In the genomic region with DNA sequence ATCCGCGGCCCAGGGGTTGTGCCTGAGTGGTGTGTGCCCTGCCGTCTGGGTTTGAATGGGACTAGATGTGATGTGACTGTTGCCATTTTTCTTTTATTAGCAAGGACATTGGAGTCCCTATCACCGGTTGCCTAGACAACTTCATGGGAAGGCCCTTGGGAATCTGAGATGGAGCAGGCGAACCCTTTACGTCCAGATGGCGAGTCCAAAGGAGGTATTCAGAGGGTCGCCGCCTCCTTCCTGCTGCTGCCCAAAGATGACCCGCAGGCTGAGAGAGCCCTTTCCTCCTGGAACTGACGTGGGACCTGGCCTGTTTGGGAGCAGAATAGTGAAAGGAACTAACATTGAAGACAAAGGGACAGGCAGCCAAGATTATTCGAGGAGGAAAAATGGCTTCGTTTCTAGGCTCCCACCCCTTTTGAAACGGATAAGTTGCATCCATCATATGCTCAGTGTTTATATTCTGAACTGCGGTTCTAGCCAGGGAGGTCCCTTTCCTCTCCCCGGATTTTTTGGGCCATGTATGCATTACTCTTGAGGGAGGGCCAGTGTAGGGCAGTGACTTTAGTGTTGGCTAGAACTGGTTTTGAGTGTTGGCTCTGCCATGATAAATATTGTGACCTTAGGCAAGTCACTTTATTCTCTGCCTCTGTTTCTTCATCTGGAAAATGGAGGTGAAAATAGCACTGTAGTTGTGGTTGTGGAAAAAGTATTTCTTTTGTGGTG, we compare ENCODE assay signal across 1 cellular context.
TF ChIP-seq lines count a peak whose summit lies in the region.

No MANE protein-coding gene starts in this region.

TF ChIP-seq in GM23338, 12 proteins besides CTCF, POLR2A, EP300 and RAD21 (continued from another document):
- TF ChIP-seq, protein P1, sequence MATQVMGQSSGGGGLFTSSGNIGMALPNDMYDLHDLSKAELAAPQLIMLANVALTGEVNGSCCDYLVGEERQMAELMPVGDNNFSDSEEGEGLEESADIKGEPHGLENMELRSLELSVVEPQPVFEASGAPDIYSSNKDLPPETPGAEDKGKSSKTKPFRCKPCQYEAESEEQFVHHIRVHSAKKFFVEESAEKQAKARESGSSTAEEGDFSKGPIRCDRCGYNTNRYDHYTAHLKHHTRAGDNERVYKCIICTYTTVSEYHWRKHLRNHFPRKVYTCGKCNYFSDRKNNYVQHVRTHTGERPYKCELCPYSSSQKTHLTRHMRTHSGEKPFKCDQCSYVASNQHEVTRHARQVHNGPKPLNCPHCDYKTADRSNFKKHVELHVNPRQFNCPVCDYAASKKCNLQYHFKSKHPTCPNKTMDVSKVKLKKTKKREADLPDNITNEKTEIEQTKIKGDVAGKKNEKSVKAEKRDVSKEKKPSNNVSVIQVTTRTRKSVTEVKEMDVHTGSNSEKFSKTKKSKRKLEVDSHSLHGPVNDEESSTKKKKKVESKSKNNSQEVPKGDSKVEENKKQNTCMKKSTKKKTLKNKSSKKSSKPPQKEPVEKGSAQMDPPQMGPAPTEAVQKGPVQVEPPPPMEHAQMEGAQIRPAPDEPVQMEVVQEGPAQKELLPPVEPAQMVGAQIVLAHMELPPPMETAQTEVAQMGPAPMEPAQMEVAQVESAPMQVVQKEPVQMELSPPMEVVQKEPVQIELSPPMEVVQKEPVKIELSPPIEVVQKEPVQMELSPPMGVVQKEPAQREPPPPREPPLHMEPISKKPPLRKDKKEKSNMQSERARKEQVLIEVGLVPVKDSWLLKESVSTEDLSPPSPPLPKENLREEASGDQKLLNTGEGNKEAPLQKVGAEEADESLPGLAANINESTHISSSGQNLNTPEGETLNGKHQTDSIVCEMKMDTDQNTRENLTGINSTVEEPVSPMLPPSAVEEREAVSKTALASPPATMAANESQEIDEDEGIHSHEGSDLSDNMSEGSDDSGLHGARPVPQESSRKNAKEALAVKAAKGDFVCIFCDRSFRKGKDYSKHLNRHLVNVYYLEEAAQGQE (IDR thresholded peaks at IDR 0.05; ENCODE audit: unreplicated experiment) = no peak
- TF ChIP-seq ZNF114 (CRISPR knock-in tag; IDR thresholded peaks at IDR 0.05) = no peak
